In the genomic region with DNA sequence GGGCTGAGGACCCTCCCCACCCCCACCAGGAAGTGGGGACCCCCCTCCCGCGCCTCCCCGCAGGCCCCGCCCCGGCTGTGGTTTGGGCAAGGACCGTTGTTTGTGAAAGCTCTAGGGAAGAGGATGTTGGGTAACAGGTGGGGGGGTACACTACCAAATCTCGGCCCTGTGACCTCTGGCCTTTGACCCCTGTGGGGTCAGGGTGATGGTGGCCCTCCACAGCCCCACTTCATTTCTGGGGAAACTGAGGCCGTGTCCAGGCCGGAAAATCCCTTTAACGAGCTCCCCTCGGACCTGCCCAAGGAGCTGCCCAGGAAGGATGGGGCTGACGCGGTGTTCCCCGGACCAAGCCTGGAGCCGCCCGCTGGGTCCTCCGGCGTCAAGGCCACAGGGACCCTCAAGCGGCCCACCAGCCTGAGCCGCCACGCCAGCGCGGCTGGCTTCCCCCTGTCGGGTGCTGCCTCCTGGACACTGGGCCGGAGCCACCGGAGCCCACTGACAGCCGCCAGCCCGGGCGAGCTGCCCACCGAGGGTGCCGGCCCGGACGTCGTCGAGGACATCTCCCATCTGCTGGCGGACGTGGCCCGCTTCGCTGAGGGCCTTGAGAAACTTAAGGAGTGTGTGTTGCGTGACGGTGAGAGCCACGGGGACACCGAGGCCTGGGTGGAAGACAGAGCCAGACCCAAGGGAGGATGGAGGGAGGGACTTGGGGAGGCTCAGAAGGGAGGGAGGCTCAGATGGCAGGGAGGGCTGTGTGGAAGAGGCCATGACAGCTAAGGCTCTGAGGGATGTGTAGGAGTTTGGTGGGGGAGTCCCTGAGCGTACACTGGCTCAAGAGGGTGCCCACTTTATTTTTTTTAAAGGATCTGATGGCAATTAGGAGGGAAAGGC, we compare ENCODE assay signal across 8 cellular contexts. TPM values are rescaled to one million over a fixed set of nuclear protein-coding genes. Genes with fewer than 3 reads are reported as not detected.
DNase-seq lines count a peak whose midpoint lies in the region; ATAC-seq and TF ChIP-seq lines count a peak whose summit lies in the region.

No MANE protein-coding gene starts in this region.

- no peaks in the 10 kb centered on the region for H3K36me3 ChIP-seq in uterus

- CTCF ChIA-PET in activated CD4-positive, alpha-beta T cell treated with anti-CD3 and anti-CD28 coated beads, Interleukin-2, amount 10 ng/mL, durations not matched to agents 7 days and 5 days (lab: Charles Lee) = interaction anchor here (0.7 to 4.7 kb wide), 5 partner anchors 10 to 198 kb away, joined by 3 to 72 read pairs (median 3); no protein-coding TSS in a partner anchor

- peaks cover 21 to 50% of the 10 kb centered on the region in 2 donors for H3K27me3 ChIP-seq in uterus

- intact Hi-C loops in uterus (cut with DNase I; ENCODE audit: low total_unique reads) = no loop called here

- H3K4me1 ChIP-seq in uterus = peaks cover 0 to 21% of the 10 kb centered on the region in 2 donors

- H3K4me3 ChIP-seq in uterus = no peak overlapping the region

- peaks cover 43% of the 10 kb centered on the region for H3K36me3 Mint-ChIP-seq in activated CD4-positive, alpha-beta T cell treated with anti-CD3 and anti-CD28 coated beads, Interleukin-2, amount 10 ng/mL, durations not matched to agents 7 days and 5 days (ENCODE audit: low read depth)
- peaks cover 4% of the 10 kb centered on the region for H3K36me3 Mint-ChIP-seq in glutamatergic neuron (ENCODE audit: unreplicated experiment)

- peak overlapping the region; percentile 95 for H3K27ac Mint-ChIP-seq in activated CD4-positive, alpha-beta T cell treated with anti-CD3 and anti-CD28 coated beads, Interleukin-2, amount 10 ng/mL, durations not matched to agents 7 days and 5 days
- no peak overlapping the region for H3K27ac Mint-ChIP-seq in glutamatergic neuron (ENCODE audit: unreplicated experiment)
- H3K27ac Mint-ChIP-seq in stimulated activated naive CD8-positive, alpha-beta T cell treated with anti-CD3 and anti-CD28 coated beads, Interleukin-15, amount 100 ng/mL, for 72 hours = peak overlapping the region; percentile 94 to 97

- no peaks in the 10 kb centered on the region for H3K27me3 Mint-ChIP-seq in activated CD4-positive, alpha-beta T cell treated with anti-CD3 and anti-CD28 coated beads, Interleukin-2, amount 10 ng/mL, durations not matched to agents 7 days and 5 days
- H3K27me3 Mint-ChIP-seq in glutamatergic neuron (ENCODE audit: unreplicated experiment) = peaks cover 9% of the 10 kb centered on the region
- H3K27me3 Mint-ChIP-seq in stimulated activated naive CD8-positive, alpha-beta T cell treated with anti-CD3 and anti-CD28 coated beads, Interleukin-15, amount 100 ng/mL, for 72 hours = no peaks in the 10 kb centered on the region

- TF ChIP-seq POLR2A in uterus (IDR thresholded peaks at IDR 0.05) = no peak

- ATAC-seq in stimulated activated naive CD8-positive, alpha-beta T cell treated with anti-CD3 and anti-CD28 coated beads, Interleukin-15, amount 100 ng/mL, for 72 hours = peak; percentile 27
- no peak for ATAC-seq in HG02759 (IDR thresholded peaks at IDR 0.05; ENCODE audit: unreplicated experiment)

- TF ChIP-seq CTCF in glutamatergic neuron (IDR thresholded peaks at IDR 0.05; ENCODE audit: partially characterized antibody, unreplicated experiment) = no peak
- TF ChIP-seq CTCF in uterus (IDR thresholded peaks at IDR 0.05) = no peak

- no peaks in the 10 kb centered on the region for H3K9me3 ChIP-seq in uterus

- H3K4me3 Mint-ChIP-seq in activated CD4-positive, alpha-beta T cell treated with anti-CD3 and anti-CD28 coated beads, Interleukin-2, amount 10 ng/mL, durations not matched to agents 7 days and 5 days = peak overlapping the region; percentile 91
- peak overlapping the region; percentile 70 for H3K4me3 Mint-ChIP-seq in glutamatergic neuron (ENCODE audit: unreplicated experiment)
- H3K4me3 Mint-ChIP-seq in stimulated activated naive CD8-positive, alpha-beta T cell treated with anti-CD3 and anti-CD28 coated beads, Interleukin-15, amount 100 ng/mL, for 72 hours = peak overlapping the region; percentile 93

- in situ Hi-C loops in KBM-7 (cut with MboI; ENCODE audit: low pct_unique_long_range_greater_than_20kb, low sequenced_read_pairs) = no loop called here

- no peaks in the 10 kb centered on the region for H3K9me3 Mint-ChIP-seq in activated CD4-positive, alpha-beta T cell treated with anti-CD3 and anti-CD28 coated beads, Interleukin-2, amount 10 ng/mL, durations not matched to agents 7 days and 5 days
- H3K9me3 Mint-ChIP-seq in glutamatergic neuron (ENCODE audit: unreplicated experiment) = peaks cover 5% of the 10 kb centered on the region
- H3K9me3 Mint-ChIP-seq in stimulated activated naive CD8-positive, alpha-beta T cell treated with anti-CD3 and anti-CD28 coated beads, Interleukin-15, amount 100 ng/mL, for 72 hours = no peaks in the 10 kb centered on the region

- peaks cover 58% of the 10 kb centered on the region for H3K4me1 Mint-ChIP-seq in activated CD4-positive, alpha-beta T cell treated with anti-CD3 and anti-CD28 coated beads, Interleukin-2, amount 10 ng/mL, durations not matched to agents 7 days and 5 days
- H3K4me1 Mint-ChIP-seq in glutamatergic neuron (ENCODE audit: low read depth, unreplicated experiment) = peaks cover 3% of the 10 kb centered on the region
- H3K4me1 Mint-ChIP-seq in stimulated activated naive CD8-positive, alpha-beta T cell treated with anti-CD3 and anti-CD28 coated beads, Interleukin-15, amount 100 ng/mL, for 72 hours = peaks cover 73% of the 10 kb centered on the region

- POLR2A ChIA-PET in activated CD4-positive, alpha-beta T cell treated with anti-CD3 and anti-CD28 coated beads, Interleukin-2, amount 10 ng/mL, durations not matched to agents 7 days and 5 days (lab: Charles Lee) = interaction anchor here (0.6 to 0.9 kb wide), 3 partner anchors 21 to 406 kb away, joined by 3 read pairs; a partner anchor contains a TSS

- H3K27ac ChIP-seq in uterus = no peak overlapping the region

- DNase-seq in KBM-7 (peak; percentile 52), glutamatergic neuron (no peak), DMS 273 treated with DMSO at 0.1 percent for 48 hours (lab: John Stamatoyannopoulos, UW) (no peak), NCI-H510A (lab: John Stamatoyannopoulos, UW) (no peak), uterus (no peak)
- DNase-seq in activated CD4-positive, alpha-beta T cell treated with anti-CD3 and anti-CD28 coated beads, Interleukin-2, amount 10 ng/mL, durations not matched to agents 7 days and 5 days = peak; percentile 86
- peak; percentile 60 to 75 for DNase-seq in stimulated activated naive CD8-positive, alpha-beta T cell treated with anti-CD3 and anti-CD28 coated beads, Interleukin-15, amount 100 ng/mL, for 72 hours

RNA-seq across cellular contexts. Expression of a gene that starts 1.4 kb away (rescaled TPM):
- 100 to 1,000 TPM; 487 to 570 TPM for total RNA-seq in activated CD4-positive, alpha-beta T cell treated with anti-CD3 and anti-CD28 coated beads, Interleukin-2, amount 10 ng/mL, durations not matched to agents 7 days and 5 days
- 1.7 TPM for total RNA-seq in glutamatergic neuron (ENCODE audit: unreplicated experiment)
- 100 to 1,000 TPM in 1 of 4 donors, 1 to 10 TPM in 3; 4.1 to 154 (median 8.6) TPM for total RNA-seq in uterus

RNA-seq across cellular contexts. Expression of a gene that starts 26.8 kb away (rescaled TPM):
- 100 to 1,000 TPM; 120 to 133 TPM for total RNA-seq in activated CD4-positive, alpha-beta T cell treated with anti-CD3 and anti-CD28 coated beads, Interleukin-2, amount 10 ng/mL, durations not matched to agents 7 days and 5 days
- total RNA-seq in glutamatergic neuron (ENCODE audit: unreplicated experiment) (140 TPM), uterus (100 to 1,000 TPM in 1 of 4 donors, 10 to 100 TPM in 3; 13.6 to 112 (median 59.8) TPM)

RNA-seq across cellular contexts. Expression of a gene that starts 28.4 kb away (rescaled TPM):
- total RNA-seq in activated CD4-positive, alpha-beta T cell treated with anti-CD3 and anti-CD28 coated beads, Interleukin-2, amount 10 ng/mL, durations not matched to agents 7 days and 5 days = 10 to 100 TPM; 75.9 to 87.5 TPM
- total RNA-seq in glutamatergic neuron (ENCODE audit: unreplicated experiment) = 110 TPM
- total RNA-seq in uterus = 10 to 100 TPM in 1 of 4 donors, 1 to 10 TPM in 2, under 1 TPM in 1; 0.59 to 10.4 (median 2.7) TPM

RNA-seq across cellular contexts. Expression of a gene that starts 35.4 kb away (rescaled TPM):
- 100 to 1,000 TPM; 106 to 114 TPM for total RNA-seq in activated CD4-positive, alpha-beta T cell treated with anti-CD3 and anti-CD28 coated beads, Interleukin-2, amount 10 ng/mL, durations not matched to agents 7 days and 5 days
- total RNA-seq in glutamatergic neuron (ENCODE audit: unreplicated experiment) (210 TPM), uterus (100 to 1,000 TPM in 3 of 4 donors, 10 to 100 TPM in 1; 68.2 to 357 (median 163) TPM)

RNA-seq across cellular contexts. Expression of a gene that starts 41.9 kb away (rescaled TPM):
- 100 to 1,000 TPM; 558 to 580 TPM for total RNA-seq in activated CD4-positive, alpha-beta T cell treated with anti-CD3 and anti-CD28 coated beads, Interleukin-2, amount 10 ng/mL, durations not matched to agents 7 days and 5 days
- total RNA-seq in glutamatergic neuron (ENCODE audit: unreplicated experiment) = 117 TPM
- 100 to 1,000 TPM in 2 of 4 donors, 10 to 100 TPM in 2; 14.3 to 186 (median 88.5) TPM for total RNA-seq in uterus

Comparison
In these comparisons a context has a peak if more than half of its experiments do, and no peak if none do; other contexts are left out.
1. DNase-seq: peak in KBM-7 (single experiment), activated CD4-positive, alpha-beta T cell treated with anti-CD3 and anti-CD28 coated beads, Interleukin-2, amount 10 ng/mL, durations not matched to agents 7 days and 5 days (single experiment) and stimulated activated naive CD8-positive, alpha-beta T cell treated with anti-CD3 and anti-CD28 coated beads, Interleukin-15, amount 100 ng/mL, for 72 hours (2 of 2); none in glutamatergic neuron (single experiment), DMS 273 treated with DMSO at 0.1 percent for 48 hours (single experiment), NCI-H510A (single experiment) and uterus (0 of 2).
2. Peak in every context shown above with its lines, with median percentiles within 50 percentile points of each other: H3K4me3 Mint-ChIP-seq.